ENCODE assay signal across 8 cellular contexts in genomic region chr7:816300-816750, GRCh38. TPM values are rescaled to one million over a fixed set of nuclear protein-coding genes. Genes with fewer than 3 reads are reported as not detected.
DNase-seq lines count a peak whose midpoint lies in the region; ATAC-seq and TF ChIP-seq lines count a peak whose summit lies in the region.

No MANE protein-coding gene starts in this region.

- POLR2A ChIA-PET in CD4-positive, alpha-beta T cell (lab: Charles Lee) = interaction anchor here (1.0 to 3.2 kb wide), 5 partner anchors 16 to 107 kb away, joined by 3 to 34 read pairs (median 5); partner anchors contain the start of genes GET4 and SUN1

- ATAC-seq in CD4-positive, alpha-beta T cell (ENCODE audit: poor library complexity) = peak; percentile 94
- ATAC-seq in GM19455 (IDR thresholded peaks at IDR 0.05; ENCODE audit: unreplicated experiment) (peak; percentile 83), HG03571 (IDR thresholded peaks at IDR 0.05; ENCODE audit: unreplicated experiment) (peak; percentile 83)

- 0% methylated on average over 2 of the region's 51 CpGs for WGBS in lower leg skin, 2 donors

- CTCF ChIA-PET in CD4-positive, alpha-beta T cell (lab: Charles Lee) = interaction anchor here (1.2 to 2.0 kb wide), 2 partner anchors 15 to 57 kb away, joined by 3 to 6 read pairs; partner anchors contain the start of gene SUN1

- peak; percentile 95 to 99 (median 96) for DNase-seq in CD4-positive, alpha-beta T cell
- DNase-seq in NCI-H82 (lab: John Stamatoyannopoulos, UW) (peak; percentile 98), lower leg skin (ENCODE audit: low spot score in 2 of 2) (peak; percentile 97 to 100)
- DNase-seq in activated CD4-positive, alpha-beta T cell treated with anti-CD3 and anti-CD28 coated beads, Interleukin-2, amount 50 U/mL, for 48 hours = peak; percentile 96
- DNase-seq in stimulated activated CD4-positive, alpha-beta T cell treated with anti-CD3 and anti-CD28 coated beads, TNF-alpha, amount 100 ng/mL, for 1 hour (ENCODE audit: low read depth in 3 of 3, low spot score in 1 of 3) = peak; percentile 90 to 93 (median 91)

- TF ChIP-seq CTCF in CD4-positive, alpha-beta T cell (IDR thresholded peaks at IDR 0.05) = no peak
- no peak for TF ChIP-seq CTCF in lower leg skin (IDR thresholded peaks at IDR 0.05)

- H3K4me1 Mint-ChIP-seq in CD4-positive, alpha-beta T cell (ENCODE audit: low read depth) = peaks cover 67% of the 10 kb centered on the region
- peaks cover 74% of the 10 kb centered on the region for H3K4me1 Mint-ChIP-seq in dendritic cell treated with granulocyte-macrophage colony-stimulating factor and Interleukin-4, amounts not matched to agents 40 ng/mL and 50 ng/mL, for 4 days (ENCODE audit: low read depth)

- H3K27me3 ChIP-seq in CD4-positive, alpha-beta T cell (ENCODE audit: control insufficient read depth, insufficient read depth, low read length) = no peaks in the 10 kb centered on the region

- no peak overlapping the region for H3K27ac ChIP-seq in CD4-positive, alpha-beta T cell (ENCODE audit: low read depth, low read length)

- H3K9me3 ChIP-seq in CD4-positive, alpha-beta T cell (ENCODE audit: control insufficient read depth, low read length) = no peaks in the 10 kb centered on the region

- TF ChIP-seq POLR2A in lower leg skin (IDR thresholded peaks at IDR 0.05) = no peak

- H3K27ac Mint-ChIP-seq in CD4-positive, alpha-beta T cell = peak overlapping the region; percentile 85
- peak overlapping the region; percentile 63 for H3K27ac Mint-ChIP-seq in dendritic cell treated with granulocyte-macrophage colony-stimulating factor and Interleukin-4, amounts not matched to agents 40 ng/mL and 50 ng/mL, for 4 days

- no peaks in the 10 kb centered on the region for H3K9me3 Mint-ChIP-seq in CD4-positive, alpha-beta T cell
- H3K9me3 Mint-ChIP-seq in dendritic cell treated with granulocyte-macrophage colony-stimulating factor and Interleukin-4, amounts not matched to agents 40 ng/mL and 50 ng/mL, for 4 days = no peaks in the 10 kb centered on the region

- no peaks in the 10 kb centered on the region for H3K27me3 Mint-ChIP-seq in CD4-positive, alpha-beta T cell
- peaks cover 58% of the 10 kb centered on the region for H3K27me3 Mint-ChIP-seq in dendritic cell treated with granulocyte-macrophage colony-stimulating factor and Interleukin-4, amounts not matched to agents 40 ng/mL and 50 ng/mL, for 4 days

- intact Hi-C loops in CD4-positive, alpha-beta T cell (cut with DNase I, micrococcal nuclease) = loop anchor here (1.0 to 10.0 kb wide), 5 partner anchors 16 to 228 kb away; partner anchors contain the start of genes GET4 (in 1 of the 2), GPR146 (in 1 of the 2) and SUN1 (in 1 of the 2)
- intact Hi-C loops in dendritic cell treated with granulocyte-macrophage colony-stimulating factor and Interleukin-4, amounts not matched to agents 40 ng/mL and 50 ng/mL, for 4 days (cut with micrococcal nuclease) = loop anchor here (10.0 kb wide), 1 partner anchor 58 kb away; the partner anchor contains the start of gene GET4
- intact Hi-C loops in lower leg skin (cut with DNase I; ENCODE audit: low total_unique reads) = no loop called here

- peak overlapping the region; percentile 20 for H3K4me3 ChIP-seq in lower leg skin (ENCODE audit: low read depth, poor library complexity, severe bottlenecking)

- peak overlapping the region; percentile 85 for H3K4me3 Mint-ChIP-seq in CD4-positive, alpha-beta T cell
- H3K4me3 Mint-ChIP-seq in dendritic cell treated with granulocyte-macrophage colony-stimulating factor and Interleukin-4, amounts not matched to agents 40 ng/mL and 50 ng/mL, for 4 days = peak overlapping the region; percentile 69

- peaks cover 30% of the 10 kb centered on the region for H3K36me3 Mint-ChIP-seq in CD4-positive, alpha-beta T cell (ENCODE audit: low read depth)
- peaks cover 22% of the 10 kb centered on the region for H3K36me3 Mint-ChIP-seq in dendritic cell treated with granulocyte-macrophage colony-stimulating factor and Interleukin-4, amounts not matched to agents 40 ng/mL and 50 ng/mL, for 4 days (ENCODE audit: low read depth)

RNA-seq across cellular contexts. Expression of gene SUN1, which starts 16.0 kb away (rescaled TPM):
- total RNA-seq in CD4-positive, alpha-beta T cell = 100 to 1,000 TPM; 104 to 108 TPM
- 100 to 1,000 TPM; 265 to 429 (median 271) TPM for total RNA-seq in lower leg skin
